ENCODE assay signal across 1 cellular context in the genomic region with DNA sequence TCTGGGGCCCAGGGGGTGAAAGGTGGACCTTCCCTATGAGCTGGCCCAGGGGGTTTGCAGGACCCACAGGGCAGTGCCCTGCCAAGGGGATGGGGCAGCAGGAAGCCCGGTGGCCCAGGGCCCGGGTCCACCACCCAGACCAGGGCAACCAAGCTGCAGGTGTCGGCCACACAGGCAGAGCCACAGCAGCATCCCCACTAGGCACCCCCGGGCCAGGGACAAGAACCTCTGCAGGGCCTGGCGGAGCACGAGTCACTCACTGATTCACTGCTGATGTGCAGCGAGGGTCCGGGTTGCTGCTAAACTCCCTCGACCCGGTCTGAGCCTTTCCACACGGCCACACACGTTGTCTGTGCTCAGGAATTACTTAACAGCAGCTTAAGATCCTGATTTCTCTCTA.
TF ChIP-seq lines count a peak whose summit lies in the region.

No MANE protein-coding gene starts in this region.

TF ChIP-seq in IMR-90, 13 proteins besides CTCF, POLR2A, EP300 and RAD21:
- TF ChIP-seq CEBPB (IDR thresholded peaks at IDR 0.05; ENCODE audit: low read depth, low read length) (no peak), FOS (IDR thresholded peaks at IDR 0.05; ENCODE audit: low read depth, low read length) (no peak), CHD1 (IDR thresholded peaks at IDR 0.05; ENCODE audit: low read depth, low read length) (no peak)
